Comparison of ENCODE assay signal across 13 cellular contexts in the genomic region with DNA sequence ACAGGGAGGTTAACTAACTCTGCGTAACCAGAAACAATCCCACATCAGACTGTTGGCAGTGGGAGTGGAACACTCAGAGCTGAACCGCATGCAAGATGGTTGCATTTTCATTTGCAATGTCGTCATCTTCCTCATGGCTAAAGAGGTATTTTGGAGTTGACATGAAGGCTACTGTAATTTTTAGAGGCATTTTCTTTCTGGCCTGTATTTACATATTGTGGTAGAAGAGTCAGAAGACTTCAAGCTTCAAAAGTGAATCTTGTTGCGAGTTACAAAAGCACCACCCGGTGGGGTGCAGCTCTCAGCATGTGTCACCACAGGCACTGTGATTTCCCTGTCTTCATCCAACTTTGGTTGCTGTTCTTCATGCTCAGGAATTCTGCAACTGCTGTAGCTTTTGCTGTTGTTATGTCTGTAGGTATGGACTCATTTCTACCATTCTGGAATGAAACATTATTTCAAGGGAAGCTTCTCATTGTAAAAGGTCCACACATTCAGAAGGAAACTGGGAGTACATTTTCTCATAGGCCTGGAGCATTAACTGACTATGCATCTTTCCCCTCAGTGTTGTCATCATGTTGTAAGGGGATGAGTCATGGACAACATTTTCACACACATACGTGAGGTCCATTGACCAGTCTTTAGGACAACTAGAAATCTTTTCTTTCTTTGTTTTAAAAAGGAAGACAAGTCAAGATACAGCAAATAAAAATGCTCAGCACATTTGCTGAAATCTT. TPM values are rescaled to one million over a fixed set of nuclear protein-coding genes. Genes with fewer than 3 reads are reported as not detected.
DNase-seq lines count a peak whose midpoint lies in the region; TF ChIP-seq lines count a peak whose summit lies in the region.
"Had no signal": no experiment of that assay in that cellular context is flagged by ENCODE, and none has a peak within 500 bp of the region (broad histone marks: within the 10 kb centered on the region; RNA-seq: fewer than 3 reads in every experiment).

No MANE protein-coding gene starts in this region.

- H4K20me1 ChIP-seq in GM23248 (ENCODE audit: insufficient read depth) (no peaks in the 10 kb centered on the region), MM.1S (ENCODE audit: insufficient read depth, low read length) (no peaks in the 10 kb centered on the region)
- H4K20me1 ChIP-seq: BLaER1 treated with 17β-estradiol and CSF1 and Interleukin-3, amounts not matched to agents 10 nM and 100 nM had no signal

- peak; percentile 59 for DNase-seq in AG04450 (ENCODE audit: low read depth, low spot score)
- DNase-seq in GM23248: peak; percentile 91
- peak; percentile 8 for DNase-seq in NB4 (ENCODE audit: low read depth)
- DNase-seq in epithelial cell of proximal tubule (ENCODE audit: low read depth): peak; percentile 19
- DNase-seq in MM.1S: no peak
- no peak for DNase-seq in NCI-H128 (lab: John Stamatoyannopoulos, UW; ENCODE audit: unreplicated experiment)
- DNase-seq in activated effector memory CD4-positive, alpha-beta T cell treated with Interleukin-2 at 50 U/mL for 16 hours: no peak
- no peak for DNase-seq in NCI-H69 (lab: John Stamatoyannopoulos, UW)
- DNase-seq: activated CD4-positive, alpha-beta T cell treated with anti-CD3 and anti-CD28 coated beads for 48 hours; NCI-H1417 treated with DMSO at 0.1 percent for 48 hours; stimulated activated naive CD4-positive, alpha-beta T cell treated with Interleukin-2 at 50 U/mL for 16 hours had no signal

- peak overlapping the region; percentile 48 for H3K9ac ChIP-seq in GM23248
- no peak overlapping the region for H3K9ac ChIP-seq in MM.1S (ENCODE audit: low read length)
- H3K9ac ChIP-seq: BLaER1 treated with 17β-estradiol and CSF1 and Interleukin-3, amounts not matched to agents 10 nM and 100 nM had no signal

- H3K9me3 ChIP-seq in AG04450 (ENCODE audit: control insufficient read depth, insufficient read depth, low read length) (peaks cover 6% of the 10 kb centered on the region; the same call in 1 of the 2 replicates), GM23248 (ENCODE audit: low read depth) (no peaks in the 10 kb centered on the region), MM.1S (replicated peaks; ENCODE audit: insufficient read depth, low read length) (no peaks in the 10 kb centered on the region)

- 36 to 42% methylated on average over 6 of the region's 6 CpGs for WGBS in GM23248 (ENCODE audit: low coverage in 1 of 2, low lambda C conversion rate in 2 of 2, missing lambda C conversion rate in 2 of 2), 2 experiments

- H3F3A ChIP-seq in GM23248 (ENCODE audit: insufficient read depth) (peaks cover 29% of the 10 kb centered on the region), MM.1S (ENCODE audit: insufficient read depth, low read length) (no peaks in the 10 kb centered on the region)

- TF ChIP-seq CTCF in AG04450 (IDR thresholded peaks at IDR 0.05; ENCODE audit: low read depth, low read length) (no peak), NB4 (IDR thresholded peaks at IDR 0.05; ENCODE audit: low read depth, low read length) (no peak), epithelial cell of proximal tubule (conservative IDR thresholded peaks at IDR 0.05; ENCODE audit: low read depth, low read length) (no peak), MM.1S (IDR thresholded peaks at IDR 0.05; ENCODE audit: low read length) (no peak)

- no peaks in the 10 kb centered on the region for H3K9me2 ChIP-seq in GM23248 (ENCODE audit: insufficient read depth)
- H3K9me2 ChIP-seq in MM.1S (replicated peaks; ENCODE audit: insufficient read depth, low read length): no peaks in the 10 kb centered on the region

- H3K79me2 ChIP-seq in GM23248 (ENCODE audit: insufficient read depth) (no peaks in the 10 kb centered on the region), MM.1S (ENCODE audit: low read length) (no peaks in the 10 kb centered on the region)

- peak overlapping the region; percentile 9 for H3K4me2 ChIP-seq in GM23248 (ENCODE audit: unreplicated experiment)
- no peak overlapping the region for H3K4me2 ChIP-seq in MM.1S (ENCODE audit: low read depth, low read length)
- H3K4me2 ChIP-seq: BLaER1 treated with 17β-estradiol and CSF1 and Interleukin-3, amounts not matched to agents 10 nM and 100 nM had no signal

- CTCF ChIA-PET in AG04450 (lab: Charles Lee): interaction anchor here (0.6 to 1.5 kb wide), 3 partner anchors 36 to 54 kb away, joined by 3 to 4 read pairs (median 4); no protein-coding TSS in a partner anchor

- in situ Hi-C loops in GM23248 (cut with MboI): no loop called here

- H3K36me3 ChIP-seq in GM23248 (ENCODE audit: low read depth): no peaks in the 10 kb centered on the region
- no peaks in the 10 kb centered on the region for H3K36me3 ChIP-seq in MM.1S (replicated peaks; ENCODE audit: insufficient read depth, low read length)
- H3K36me3 ChIP-seq: BLaER1 treated with 17β-estradiol and CSF1 and Interleukin-3, amounts not matched to agents 10 nM and 100 nM; esophagus muscularis mucosa had no signal

- no peak overlapping the region for H3K4me3 ChIP-seq in AG04450 (ENCODE audit: low read depth, low read length)
- no peak overlapping the region for H3K4me3 ChIP-seq in GM23248
- H3K4me3 ChIP-seq in NB4 (ENCODE audit: low read depth, low read length): no peak overlapping the region
- H3K4me3 ChIP-seq in epithelial cell of proximal tubule (ENCODE audit: low read depth, low read length): no peak overlapping the region
- H3K4me3 ChIP-seq in MM.1S (ENCODE audit: low read length): no peak overlapping the region
- H3K4me3 ChIP-seq: BLaER1 treated with 17β-estradiol and CSF1 and Interleukin-3, amounts not matched to agents 10 nM and 100 nM; esophagus muscularis mucosa had no signal

- H3K27me3 ChIP-seq in AG04450 (ENCODE audit: control insufficient read depth, insufficient read depth, low read length): no peaks in the 10 kb centered on the region
- H3K27me3 ChIP-seq in GM23248 (replicated peaks; ENCODE audit: insufficient read depth): no peaks in the 10 kb centered on the region
- H3K27me3 ChIP-seq in MM.1S (replicated peaks; ENCODE audit: insufficient read depth, low read length): no peaks in the 10 kb centered on the region
- H3K27me3 ChIP-seq: BLaER1 treated with 17β-estradiol and CSF1 and Interleukin-3, amounts not matched to agents 10 nM and 100 nM; esophagus muscularis mucosa had no signal

- POLR2A ChIA-PET in AG04450 (lab: Yijun Ruan, JAX): no interaction called here

- H3K4me1 ChIP-seq in GM23248 (ENCODE audit: insufficient read depth): peaks cover 32% of the 10 kb centered on the region
- peaks cover 5% of the 10 kb centered on the region; the same call in 1 of the 2 replicates for H3K4me1 ChIP-seq in MM.1S (ENCODE audit: low read length)
- H3K4me1 ChIP-seq: esophagus muscularis mucosa had no signal

- peak overlapping the region; percentile 56; the same call in 1 of the 2 replicates for H2AFZ ChIP-seq in GM23248
- no peak overlapping the region for H2AFZ ChIP-seq in MM.1S (ENCODE audit: low read length)

- TF ChIP-seq POLR2A in NB4 (IDR thresholded peaks at IDR 0.05; ENCODE audit: extremely low read depth, insufficient read length): no peak

- peak overlapping the region; percentile 81 for H3K27ac ChIP-seq in AG04450 (ENCODE audit: low read depth, low read length)
- H3K27ac ChIP-seq in GM23248: peak overlapping the region; percentile 81
- no peak overlapping the region for H3K27ac ChIP-seq in MM.1S (ENCODE audit: low read length)
- H3K27ac ChIP-seq: BLaER1 treated with 17β-estradiol and CSF1 and Interleukin-3, amounts not matched to agents 10 nM and 100 nM; esophagus muscularis mucosa had no signal

RNA-seq across cellular contexts. Expression of gene GDNF, which starts 35.4 kb away (rescaled TPM):
- 2.2 and 2.8 TPM in 2 replicates for polyA plus RNA-seq in AG04450 (2011; rRNA removed)
- 2.8 and 2.9 TPM in 2 replicates for polyA minus RNA-seq in AG04450 (2011; rRNA and poly(A)+ RNA removed)
- 2.9 and 3.7 TPM in 2 replicates for total RNA-seq in GM23248 (2014; rRNA removed; shearing (Covaris generic))
- 1.5 and 1.7 TPM in 2 replicates for polyA plus RNA-seq in GM23248 (2016; fragmentation: Nextera tagmentation; extraction: Ambion mirVana)
- 0.23 TPM in 1 of 2 replicates, not detected in the other for total RNA-seq in epithelial cell of proximal tubule

Comparison
In these comparisons a context has a peak if more than half of its experiments do, and no peak if none do; other contexts are left out.
1. DNase-seq: peak in AG04450 (single experiment), GM23248 (single experiment), NB4 (single experiment) and epithelial cell of proximal tubule (single experiment); none in MM.1S (single experiment), NCI-H128 (single experiment), activated effector memory CD4-positive, alpha-beta T cell treated with Interleukin-2 at 50 U/mL for 16 hours (single experiment) and NCI-H69 (single experiment).